Comparison of ENCODE assay signal across 12 cellular contexts in the genomic region with DNA sequence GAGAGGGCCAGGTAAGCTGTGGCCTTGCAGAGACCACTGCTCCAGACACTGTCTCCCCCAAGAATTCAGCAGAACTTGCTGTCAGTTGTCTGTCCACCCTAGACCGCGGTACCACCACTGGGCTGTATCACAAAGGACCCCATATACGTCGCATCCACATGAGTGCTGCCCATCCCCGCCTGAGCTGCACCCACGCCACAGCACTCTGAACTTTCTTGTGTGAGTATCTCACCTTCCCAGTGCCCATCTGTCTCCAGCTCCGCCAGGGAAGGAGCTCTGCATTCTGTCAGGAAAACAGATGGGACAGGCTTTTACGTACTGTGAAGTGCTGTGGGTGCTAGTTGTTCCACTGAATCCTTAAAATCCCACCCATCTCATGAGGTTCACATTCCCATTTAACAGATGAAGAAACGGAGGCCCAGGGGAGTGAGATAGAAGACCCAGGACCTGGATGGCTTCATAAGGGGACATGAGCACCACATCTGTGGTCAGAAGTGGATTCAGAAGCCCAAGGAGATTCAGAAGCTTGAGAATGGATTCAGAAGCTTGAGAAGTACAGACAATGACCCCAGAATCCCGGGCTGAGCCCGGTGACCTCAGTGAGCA.
DNase-seq lines count a peak whose midpoint lies in the region; ATAC-seq and TF ChIP-seq lines count a peak whose summit lies in the region.
"Had no signal": no experiment of that assay in that cellular context is flagged by ENCODE, and none has a peak within 500 bp of the region (broad histone marks: within the 10 kb centered on the region; RNA-seq: fewer than 3 reads in every experiment).

No MANE protein-coding gene starts in this region.

- no TSS peak for BruUV-seq in HCT116 (replicated peaks; lab: Mats Ljungman, UMichigan)

- H3K9me3 ChIP-seq in BLaER1, result no peaks in the 10 kb centered on the region
- no peaks in the 10 kb centered on the region for H3K9me3 ChIP-seq in HCT116 (ENCODE audit: control insufficient read depth in 1 of 2, insufficient read depth in 1 of 2, low read depth in 1 of 2, low read length in 2 of 2)
- no peaks in the 10 kb centered on the region for H3K9me3 ChIP-seq in trophoblast cell (ENCODE audit: insufficient read depth, low read depth, low read length)
- H3K9me3 ChIP-seq: BE2C, SJCRH30 had no signal

- no peak overlapping the region for H2BK120ac ChIP-seq in trophoblast cell (ENCODE audit: insufficient read depth, low read length, poor library complexity)

- H3K79me2 ChIP-seq in HCT116 (ENCODE audit: insufficient read depth, low read length), result no peaks in the 10 kb centered on the region
- H3K79me2 ChIP-seq in trophoblast cell (ENCODE audit: control insufficient read depth, insufficient read depth, low read length, poor library complexity), result no peaks in the 10 kb centered on the region

- H2BK12ac ChIP-seq in trophoblast cell (ENCODE audit: low read length), result peak overlapping the region; percentile 8

- H3K9me2 ChIP-seq in HCT116 (ENCODE audit: insufficient read depth), result no peaks in the 10 kb centered on the region

- intact Hi-C loops in HCT116 (cut with micrococcal nuclease), result no loop called here

- in situ Hi-C loops in G401 (cut with HindIII; ENCODE audit: low sequenced_read_pairs), result no loop called here

- peak overlapping the region; percentile 79 for H3K4me2 ChIP-seq in BLaER1
- peak overlapping the region; percentile 74 for H3K4me2 ChIP-seq in HCT116 (ENCODE audit: low read length)
- H3K4me2 ChIP-seq in trophoblast cell (ENCODE audit: low read length), result no peak overlapping the region

- H3K23ac ChIP-seq in trophoblast cell (ENCODE audit: low read length), result no peak overlapping the region

- ATAC-seq in HCT116 (no peak), GM18868 (IDR thresholded peaks at IDR 0.05; ENCODE audit: unreplicated experiment) (no peak)
- no peak for ATAC-seq in activated CD8-positive, alpha-beta memory T cell treated with anti-CD3 and anti-CD28 coated beads, Interleukin-2, amount 10 ng/mL, durations not matched to agents 7 days and 5 days

- no peak for DNase-seq in HCT116 (ENCODE audit: low read depth, low spot score)
- DNase-seq in trophoblast cell, result no peak
- no peak for DNase-seq in activated CD8-positive, alpha-beta memory T cell treated with anti-CD3 and anti-CD28 coated beads, Interleukin-2, amount 10 ng/mL, durations not matched to agents 7 days and 5 days
- DNase-seq in G401 (ENCODE audit: low spot score), result no peak
- DNase-seq: BE2C, KG1, NCI-H1092, NCI-H446, SJCRH30 had no signal

- H4K20me1 ChIP-seq in BLaER1 (peaks cover 47% of the 10 kb centered on the region; the same call in 1 of the 2 replicates), HCT116 (ENCODE audit: insufficient read depth) (no peaks in the 10 kb centered on the region)

- POLR2A ChIA-PET in HCT116 (lab: Charles Lee), result interaction anchor here (3.3 kb wide), 1 partner anchor 7 kb away, joined by 20 read pairs; no protein-coding TSS in a partner anchor

- TF ChIP-seq CTCF in HCT116 (IDR thresholded peaks at IDR 0.05 in 2 of 3, conservative IDR thresholded peaks at IDR 0.05 in 1 of 3; ENCODE audit: borderline replicate concordance in 1 of 3, insufficient read depth in 1 of 3, low read depth in 2 of 3, low read length in 2 of 3), result no peak
- TF ChIP-seq CTCF in brain (conservative IDR thresholded peaks at IDR 0.05), result no peak

- no peak overlapping the region for H3K4me3 Mint-ChIP-seq in brain
- H3K4me3 Mint-ChIP-seq in activated CD8-positive, alpha-beta memory T cell treated with anti-CD3 and anti-CD28 coated beads, Interleukin-2, amount 10 ng/mL, durations not matched to agents 7 days and 5 days, result no peak overlapping the region

- H2AK5ac ChIP-seq in trophoblast cell (ENCODE audit: low read length), result peak overlapping the region; percentile 3

- peaks cover 52% of the 10 kb centered on the region for H3K4me1 Mint-ChIP-seq in brain
- no peaks in the 10 kb centered on the region for H3K4me1 Mint-ChIP-seq in activated CD8-positive, alpha-beta memory T cell treated with anti-CD3 and anti-CD28 coated beads, Interleukin-2, amount 10 ng/mL, durations not matched to agents 7 days and 5 days

- H3K27me3 ChIP-seq in BLaER1 (peaks cover 26% of the 10 kb centered on the region), HCT116 (ENCODE audit: insufficient read depth, low read length) (no peaks in the 10 kb centered on the region), trophoblast cell (ENCODE audit: insufficient read depth, low read length) (no peaks in the 10 kb centered on the region)
- H3K27me3 ChIP-seq: BE2C, SJCRH30 had no signal

- H3K4me1 ChIP-seq in BLaER1 (peaks cover 47% of the 10 kb centered on the region), HCT116 (ENCODE audit: control insufficient read depth in 1 of 2, insufficient read depth in 2 of 2, low read length in 2 of 2) (peaks cover 25 to 59% of the 10 kb centered on the region in 2 experiments), trophoblast cell (ENCODE audit: control insufficient read depth in 1 of 2, insufficient read depth in 2 of 2, low read length in 2 of 2) (peaks cover 24 to 35% of the 10 kb centered on the region in 2 experiments)

- no peak overlapping the region for H2BK5ac ChIP-seq in trophoblast cell (ENCODE audit: low read depth, low read length, poor library complexity)

- H3K79me1 ChIP-seq in trophoblast cell (ENCODE audit: low read length), result peaks cover 11% of the 10 kb centered on the region

- H3K4ac ChIP-seq in trophoblast cell (ENCODE audit: low read depth, low read length), result no peak overlapping the region

- H4K12ac ChIP-seq in trophoblast cell (ENCODE audit: low read depth, low read length), result no peak overlapping the region

- no peak overlapping the region for H3K18ac ChIP-seq in trophoblast cell (ENCODE audit: low read length)

- H3K36me3 ChIP-seq in BLaER1, result no peaks in the 10 kb centered on the region
- H3K36me3 ChIP-seq in HCT116 (ENCODE audit: control insufficient read depth in 1 of 2, insufficient read depth in 2 of 2, low read length in 2 of 2), result no peaks in the 10 kb centered on the region
- no peaks in the 10 kb centered on the region for H3K36me3 ChIP-seq in trophoblast cell (ENCODE audit: control insufficient read depth in 1 of 2, insufficient read depth in 2 of 2, low read length in 2 of 2)
- H3K36me3 ChIP-seq: BE2C, SJCRH30 had no signal

- no peak overlapping the region for H2AFZ ChIP-seq in HCT116 (ENCODE audit: low read depth, low read length, poor library complexity, severe bottlenecking)
- H2AFZ ChIP-seq in trophoblast cell (ENCODE audit: insufficient read depth, low read length, poor library complexity), result no peak overlapping the region

- no peak overlapping the region for H3K27ac ChIP-seq in BLaER1
- H3K27ac ChIP-seq in HCT116 (ENCODE audit: low read depth, low read length), result no peak overlapping the region; the same call in 1 of the 2 replicates
- no peak overlapping the region for H3K27ac ChIP-seq in trophoblast cell (ENCODE audit: low read depth, low read length)
- H3K27ac ChIP-seq: SJCRH30 had no signal

- CTCF ChIA-PET in HCT116 (lab: Charles Lee), result interaction anchor here (2.3 kb wide), 1 partner anchor 9 kb away, joined by 9 read pairs; no protein-coding TSS in a partner anchor
- CTCF ChIA-PET in activated CD8-positive, alpha-beta memory T cell treated with anti-CD3 and anti-CD28 coated beads, Interleukin-2, amount 10 ng/mL, durations not matched to agents 7 days and 5 days (lab: Charles Lee), result interaction anchor here (1.3 kb wide), 1 partner anchor 9 kb away, joined by 6 read pairs; no protein-coding TSS in a partner anchor

- no peak overlapping the region for H3K9ac ChIP-seq in BLaER1
- H3K9ac ChIP-seq in HCT116 (ENCODE audit: low read length), result peak overlapping the region; percentile 58
- no peak overlapping the region for H3K9ac ChIP-seq in trophoblast cell (ENCODE audit: low read length)

- H3K4me3 ChIP-seq in BLaER1, result no peak overlapping the region
- H3K4me3 ChIP-seq in HCT116 (replicated peaks in 1 of 2; ENCODE audit: low read depth in 1 of 2, low read length in 2 of 2), result no peak overlapping the region
- H3K4me3 ChIP-seq in trophoblast cell (ENCODE audit: low read depth, low read length), result no peak overlapping the region
- H3K4me3 ChIP-seq: SJCRH30 had no signal

- no peak overlapping the region for H4K8ac ChIP-seq in trophoblast cell (ENCODE audit: low read depth, low read length)

- no CpG with 5 or more reads among the region's 11 CpGs for WGBS in trophoblast cell (ENCODE audit: extremely low coverage, insufficient coverage, insufficient read length)

- TF ChIP-seq RAD21 in HCT116 (IDR thresholded peaks at IDR 0.05; ENCODE audit: low read depth), result no peak

- H3K9me3 Mint-ChIP-seq in brain, result peaks cover 0 to 2% (median 0%) of the 10 kb centered on the region in 5 experiments
- no peaks in the 10 kb centered on the region for H3K9me3 Mint-ChIP-seq in activated CD8-positive, alpha-beta memory T cell treated with anti-CD3 and anti-CD28 coated beads, Interleukin-2, amount 10 ng/mL, durations not matched to agents 7 days and 5 days (ENCODE audit: low read depth)

- H3K36me3 Mint-ChIP-seq in brain, result no peaks in the 10 kb centered on the region
- H3K36me3 Mint-ChIP-seq in activated CD8-positive, alpha-beta memory T cell treated with anti-CD3 and anti-CD28 coated beads, Interleukin-2, amount 10 ng/mL, durations not matched to agents 7 days and 5 days, result no peaks in the 10 kb centered on the region

- no peak overlapping the region for H4K91ac ChIP-seq in trophoblast cell (ENCODE audit: low read depth, low read length)

- RAD21 ChIA-PET in HCT116 (lab: Charles Lee; ENCODE audit: low non-redundant PET in 1 of 2, low total read pairs in 2 of 2, uncharacterized antibody in 2 of 2, unreplicated experiment in 2 of 2), result no interaction called here

- H3K27ac Mint-ChIP-seq in brain, result peak overlapping the region in 3 of 5 experiments; percentile 38 to 85 (median 58)
- no peak overlapping the region for H3K27ac Mint-ChIP-seq in activated CD8-positive, alpha-beta memory T cell treated with anti-CD3 and anti-CD28 coated beads, Interleukin-2, amount 10 ng/mL, durations not matched to agents 7 days and 5 days

- H3K27me3 Mint-ChIP-seq in brain, result peaks cover 3% of the 10 kb centered on the region
- H3K27me3 Mint-ChIP-seq in activated CD8-positive, alpha-beta memory T cell treated with anti-CD3 and anti-CD28 coated beads, Interleukin-2, amount 10 ng/mL, durations not matched to agents 7 days and 5 days, result no peaks in the 10 kb centered on the region

- TF ChIP-seq POLR2A in HCT116 (IDR thresholded peaks at IDR 0.05; ENCODE audit: borderline replicate concordance, extremely low read depth, insufficient read depth, insufficient read length), result no peak

- H3K14ac ChIP-seq in trophoblast cell (ENCODE audit: low read length), result no peak overlapping the region

TF ChIP-seq in HCT116, 20 proteins besides CTCF, POLR2A, EP300 and RAD21 (continues in another document):
- no peak for TF ChIP-seq ELF1 (IDR thresholded peaks at IDR 0.05; ENCODE audit: borderline replicate concordance, low read depth)
- no peak for TF ChIP-seq ZNF274 (IDR thresholded peaks at IDR 0.05; ENCODE audit: low read depth, low read length)
